In the genomic region with DNA sequence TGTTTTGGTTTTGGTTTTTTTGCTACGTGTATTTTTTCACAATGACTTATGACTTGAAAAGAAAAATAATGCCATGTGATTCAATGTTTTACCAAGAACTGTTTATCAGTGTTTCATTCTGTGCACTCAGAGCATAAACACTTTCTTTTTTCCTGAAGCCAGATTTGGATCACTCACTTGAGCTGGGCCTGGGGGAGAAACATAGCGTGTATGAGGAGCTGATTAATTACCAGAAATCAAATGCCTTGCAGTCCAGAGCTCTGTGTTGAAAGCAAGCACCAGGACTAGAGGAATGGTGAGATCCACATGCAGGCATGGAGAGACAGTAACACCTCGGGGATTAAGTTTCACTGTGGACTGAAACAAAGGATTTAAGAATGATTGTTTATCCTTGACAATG, we compare ENCODE assay signal across 18 cellular contexts.
DNase-seq lines count a peak whose midpoint lies in the region; ATAC-seq and TF ChIP-seq lines count a peak whose summit lies in the region.
"Had no signal": no experiment of that assay in that cellular context is flagged by ENCODE, and none has a peak within 500 bp of the region (broad histone marks: within the 10 kb centered on the region; RNA-seq: fewer than 3 reads in every experiment).

No MANE protein-coding gene starts in this region.

- H4K20me1 ChIP-seq in SU-DHL-6 (ENCODE audit: low read depth, low read length), result no peaks in the 10 kb centered on the region

- no peaks in the 10 kb centered on the region for H3K27me3 Mint-ChIP-seq in activated T-cell treated with anti-CD3 and anti-CD28 coated beads, Interleukin-2, amount 50 U/mL, for 4 hours (ENCODE audit: low read depth)
- H3K27me3 Mint-ChIP-seq: stimulated activated naive CD8-positive, alpha-beta T cell treated with anti-CD3 and anti-CD28 coated beads, Interleukin-15, Interleukin-2, amounts not matched to agents 100 ng/mL and 50 ng/mL, for 24 hours had no signal

- TF ChIP-seq EP300 in ovary (IDR thresholded peaks at IDR 0.05), result no peak

- peaks cover 2% of the 10 kb centered on the region for H3K9me3 Mint-ChIP-seq in activated T-cell treated with anti-CD3 and anti-CD28 coated beads, Interleukin-2, amount 50 U/mL, for 4 hours

- intact Hi-C loops in ovary (cut with DNase I), result no loop called here

- no peak overlapping the region for H3K4me3 Mint-ChIP-seq in activated T-cell treated with anti-CD3 and anti-CD28 coated beads, Interleukin-2, amount 50 U/mL, for 4 hours
- H3K4me3 Mint-ChIP-seq: stimulated activated naive CD8-positive, alpha-beta T cell treated with anti-CD3 and anti-CD28 coated beads, Interleukin-15, Interleukin-2, amounts not matched to agents 100 ng/mL and 50 ng/mL, for 24 hours had no signal

- peak overlapping the region; percentile 8 for H2AFZ ChIP-seq in SU-DHL-6 (ENCODE audit: low read depth, low read length, severe bottlenecking)

- H3K27ac ChIP-seq in SU-DHL-6 (ENCODE audit: low read depth, low read length) (no peak overlapping the region), ovary (peak overlapping the region in 1 of 2 donors; percentile 54)
- H3K27ac ChIP-seq: ascending aorta, gastrocnemius medialis, uterus had no signal

- H3K27me3 ChIP-seq in SU-DHL-6 (ENCODE audit: low read length) (no peaks in the 10 kb centered on the region), ovary (no peaks in the 10 kb centered on the region)
- H3K27me3 ChIP-seq: ascending aorta, gastrocnemius medialis, uterus had no signal

- peak; percentile 29 for DNase-seq in GM04504 (ENCODE audit: low read depth)
- peak; percentile 82 for DNase-seq in fibroblast of peridontal ligament (ENCODE audit: extremely low read depth)
- peak in 3 of 5 donors; percentile 23 to 28 (median 24) for DNase-seq in ovary
- no peak for DNase-seq in activated T-cell treated with anti-CD3 and anti-CD28 coated beads, Interleukin-2, amount 50 U/mL, for 4 hours
- no peak for DNase-seq in SIG-M5 treated with dmso at 0.1 percent for 504 hours (lab: John Stamatoyannopoulos, UW; ENCODE audit: unreplicated experiment)
- DNase-seq: activated effector memory CD4-positive, alpha-beta T cell treated with anti-CD3 and anti-CD28 coated beads, Interleukin-2, amount 50 U/mL, for 16 hours; C1 segment of cervical spinal cord; gastrocnemius medialis; KG1; midbrain; NCI-H1694; NCI-H510A; uterus had no signal

- no peaks in the 10 kb centered on the region for H3F3A ChIP-seq in SU-DHL-6 (ENCODE audit: insufficient read depth)

- H3K9ac ChIP-seq in SU-DHL-6 (ENCODE audit: low read length), result no peak overlapping the region

- H3K4me3 ChIP-seq in SU-DHL-6 (ENCODE audit: insufficient read depth, low read length, poor library complexity, severe bottlenecking) (no peak overlapping the region), ovary (no peak overlapping the region)
- H3K4me3 ChIP-seq: ascending aorta, gastrocnemius medialis, uterus had no signal

- no peak overlapping the region for H3K4me2 ChIP-seq in SU-DHL-6 (ENCODE audit: low read depth, low read length, poor library complexity, severe bottlenecking)

- H3K9me3 ChIP-seq in SU-DHL-6 (ENCODE audit: insufficient read depth, low read length) (no peaks in the 10 kb centered on the region), ovary (no peaks in the 10 kb centered on the region)
- H3K9me3 ChIP-seq: ascending aorta, gastrocnemius medialis, uterus had no signal

- TF ChIP-seq CTCF in SU-DHL-6 (IDR thresholded peaks at IDR 0.05; ENCODE audit: insufficient read depth, low read length, poor library complexity, severe bottlenecking) (no peak), ovary (IDR thresholded peaks at IDR 0.05) (no peak)

- no peaks in the 10 kb centered on the region for H3K4me1 ChIP-seq in ovary (ENCODE audit: insufficient read depth)
- H3K4me1 ChIP-seq: ascending aorta, gastrocnemius medialis, uterus had no signal

- no peaks in the 10 kb centered on the region for H3K9me2 ChIP-seq in SU-DHL-6 (replicated peaks; ENCODE audit: insufficient read depth, low read length)

- TF ChIP-seq POLR2A in ovary (IDR thresholded peaks at IDR 0.05), result no peak

- ATAC-seq in HG03457 (IDR thresholded peaks at IDR 0.05; ENCODE audit: unreplicated experiment) (no peak), GM18502 (IDR thresholded peaks at IDR 0.05; ENCODE audit: poor library complexity, unreplicated experiment) (no peak)
- ATAC-seq in activated T-cell treated with anti-CD3 and anti-CD28 coated beads, Interleukin-2, amount 50 U/mL, for 4 hours, result no peak
- ATAC-seq: gastrocnemius medialis had no signal

- no peaks in the 10 kb centered on the region for H3K4me1 Mint-ChIP-seq in activated T-cell treated with anti-CD3 and anti-CD28 coated beads, Interleukin-2, amount 50 U/mL, for 4 hours (ENCODE audit: low read depth)

- 5 to 7% (median 7%) methylated on average over 3 of the region's 3 CpGs for WGBS in ovary, 3 donors

- H3K79me2 ChIP-seq in SU-DHL-6 (ENCODE audit: insufficient read depth, low read length), result no peaks in the 10 kb centered on the region

- H3K36me3 ChIP-seq in SU-DHL-6 (ENCODE audit: low read length) (no peaks in the 10 kb centered on the region), ovary (no peaks in the 10 kb centered on the region)
- H3K36me3 ChIP-seq: ascending aorta, gastrocnemius medialis, uterus had no signal

- H3K36me3 Mint-ChIP-seq in activated T-cell treated with anti-CD3 and anti-CD28 coated beads, Interleukin-2, amount 50 U/mL, for 4 hours (ENCODE audit: insufficient read depth), result no peaks in the 10 kb centered on the region

Comparison
In these comparisons a context has a peak if more than half of its experiments do, and no peak if none do; other contexts are left out.
1. DNase-seq: peak in GM04504 (single experiment), fibroblast of peridontal ligament (single experiment) and ovary (3 of 5); none in activated T-cell treated with anti-CD3 and anti-CD28 coated beads, Interleukin-2, amount 50 U/mL, for 4 hours (single experiment) and SIG-M5 treated with dmso at 0.1 percent for 504 hours (single experiment).